9 cellular contexts compared by ENCODE assay signal in the genomic region with DNA sequence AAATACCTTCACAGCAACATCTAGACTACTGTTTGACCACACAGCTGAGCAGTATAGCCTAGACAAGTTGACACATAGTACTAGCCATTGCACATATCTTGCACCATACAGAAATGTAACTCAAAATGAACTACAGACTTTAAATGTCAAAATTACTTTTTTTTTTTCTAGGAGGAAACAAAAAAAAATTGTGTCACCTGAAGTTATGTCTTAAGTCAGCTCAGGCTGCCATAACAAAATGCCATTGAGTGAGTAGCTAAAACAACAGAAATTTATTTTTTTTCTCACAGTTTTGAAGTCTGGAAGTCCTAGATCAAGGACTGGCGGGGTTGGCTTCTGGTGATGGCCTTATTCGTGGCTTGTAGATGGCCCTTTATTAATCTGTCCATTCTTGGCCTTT. TPM values are rescaled to one million over a fixed set of nuclear protein-coding genes. Genes with fewer than 3 reads are reported as not detected.
"Had no signal": no experiment of that assay in that cellular context is flagged by ENCODE, and none has a peak within 500 bp of the region (broad histone marks: within the 10 kb centered on the region; RNA-seq: fewer than 3 reads in every experiment).

CSAG2 (minus strand) TSS at position 101 of the 400 bp plus-strand sequence. CDS start 161 bp downstream, outside the sequence.

RNA-seq across cellular contexts. Expression of gene CSAG2, which starts in this region (rescaled TPM):
- total RNA-seq: OCI-LY7, PC-3, PC-9, Peyer's patch, Right ventricle myocardium inferior, Right ventricle myocardium superior, SJCRH30, SJSA1 had no signal
- polyA plus RNA-seq: SK-N-SH had no signal
